Comparison of ENCODE assay signal across 7 cellular contexts in genomic region chr17:61402978-61403845, GRCh38. TPM values are rescaled to one million over a fixed set of nuclear protein-coding genes. Genes with fewer than 3 reads are reported as not detected.
DNase-seq lines count a peak whose midpoint lies in the region; ATAC-seq and TF ChIP-seq lines count a peak whose summit lies in the region.

No MANE protein-coding gene starts in this region.

- H3K4me2 ChIP-seq in hepatocyte, result peak overlapping the region; percentile 99

- 14% methylated on average over 57 of the region's 57 CpGs for WGBS in hepatocyte (ENCODE audit: low lambda C conversion rate, missing lambda C conversion rate)
- 7 to 23% methylated on average over 28 to 56 of the region's 57 CpGs for WGBS in testis, 2 donors

- TF ChIP-seq CTCF in hepatocyte (IDR thresholded peaks at IDR 0.05; ENCODE audit: poor library complexity) (no peak), testis (IDR thresholded peaks at IDR 0.05) (no peak)

- ATAC-seq in GM21367 (IDR thresholded peaks at IDR 0.05; ENCODE audit: unreplicated experiment), result no peak

- peaks cover 24% of the 10 kb centered on the region for H4K20me1 ChIP-seq in hepatocyte (ENCODE audit: insufficient read depth, poor library complexity, severe bottlenecking)

- H3K27me3 ChIP-seq in hepatocyte (peaks cover 80% of the 10 kb centered on the region), testis (no peaks in the 10 kb centered on the region)

- H3K4me3 ChIP-seq in hepatocyte (peak overlapping the region; percentile 65), testis (peak overlapping the region; percentile 45 to 78)

- intact Hi-C loops in testis (cut with DNase I; ENCODE audit: low total_unique reads), result loop anchor here (10.0 kb wide), 1 partner anchor 148 kb away; no protein-coding TSS in a partner anchor

- no peak for TF ChIP-seq POLR2A in testis (IDR thresholded peaks at IDR 0.05)

- no peaks in the 10 kb centered on the region for H3K9me3 ChIP-seq in hepatocyte (ENCODE audit: low read depth)
- no peaks in the 10 kb centered on the region for H3K9me3 ChIP-seq in testis

- H3K27ac ChIP-seq in hepatocyte (peak overlapping the region; percentile 99), testis (peak overlapping the region; percentile 94 to 95)

- H3K9me2 ChIP-seq in hepatocyte (replicated peaks; ENCODE audit: insufficient read depth), result no peaks in the 10 kb centered on the region

- peaks cover 6% of the 10 kb centered on the region for H3K4me1 ChIP-seq in hepatocyte (ENCODE audit: insufficient read depth)
- H3K4me1 ChIP-seq in testis, result peaks cover 19% of the 10 kb centered on the region

- peaks cover 91% of the 10 kb centered on the region for H3K79me2 ChIP-seq in hepatocyte

- no peak overlapping the region for H2AFZ ChIP-seq in hepatocyte

- DNase-seq in NCI-H1105 (lab: John Stamatoyannopoulos, UW) (peak; percentile 67), T1000 (lab: John Stamatoyannopoulos, UW) (peak; percentile 63), hepatocyte (ENCODE audit: low spot score) (no peak), testis (no peak), SKM-1 (lab: John Stamatoyannopoulos, UW; ENCODE audit: unreplicated experiment) (no peak), SW 1271 (lab: John Stamatoyannopoulos, UW) (no peak)

- H3K36me3 ChIP-seq in hepatocyte (replicated peaks; ENCODE audit: insufficient read depth, low read depth), result no peaks in the 10 kb centered on the region
- H3K36me3 ChIP-seq in testis (ENCODE audit: low read depth, missing control alignments), result no peaks in the 10 kb centered on the region

RNA-seq across cellular contexts. Expression of gene TBX2, which starts 3.6 kb away (rescaled TPM):
- 17.9 and 19.6 TPM in 2 replicates for total RNA-seq in hepatocyte
- 27.5 and 29.3 TPM in 2 replicates for polyA plus RNA-seq in hepatocyte
- 10 to 100 TPM; 20.1 to 29.6 TPM for total RNA-seq in testis
- polyA plus RNA-seq in testis (ENCODE audit: insufficient read depth, low read depth, low replicate concordance), result 14.8 TPM

RNA-seq across cellular contexts. Expression of gene TBX4, which starts 49.0 kb away (rescaled TPM):
- total RNA-seq in hepatocyte, result 15.4 and 36.2 TPM in 2 replicates
- polyA plus RNA-seq in hepatocyte, result 11.6 and 13.9 TPM in 2 replicates
- 1 to 10 TPM; 1.5 to 1.7 TPM for total RNA-seq in testis
- 3.2 TPM for polyA plus RNA-seq in testis (ENCODE audit: insufficient read depth, low read depth, low replicate concordance)

Comparison
In these comparisons a context has a peak if more than half of its experiments do, and no peak if none do; other contexts are left out.
1. DNase-seq: peak in NCI-H1105 (single experiment) and T1000 (single experiment); none in hepatocyte (single experiment), testis (single experiment), SKM-1 (single experiment) and SW 1271 (0 of 2).